24 cellular contexts compared by ENCODE assay signal in the genomic region with DNA sequence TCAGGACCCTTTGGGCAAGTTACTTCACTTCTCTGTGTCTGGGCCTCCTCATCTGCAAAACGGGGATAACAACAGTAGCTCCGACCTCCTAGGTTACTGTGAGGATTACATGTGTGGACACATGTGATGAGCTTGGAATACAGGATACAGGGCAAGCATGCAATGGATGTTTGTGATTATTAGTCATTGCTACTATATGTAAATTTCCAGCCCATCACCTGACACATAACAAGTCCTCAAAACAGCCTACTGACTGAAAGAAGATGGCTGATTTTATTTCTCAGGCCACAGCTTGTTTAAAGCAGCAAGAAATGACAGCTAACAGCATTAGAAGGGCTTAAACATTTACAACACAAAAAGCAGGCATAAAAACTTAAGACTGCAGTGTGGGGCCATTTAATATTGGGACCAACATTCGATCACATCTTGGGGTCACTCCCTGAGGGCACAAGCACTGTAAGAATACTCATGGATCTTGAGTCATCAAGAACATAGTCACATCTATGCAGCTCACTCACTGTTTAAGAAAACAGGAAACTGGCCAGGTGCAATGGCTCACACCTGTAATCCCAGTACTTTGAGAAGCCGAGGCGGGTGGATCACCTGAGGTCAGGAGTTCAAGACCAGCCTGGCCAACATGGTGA. TPM values are rescaled to one million over a fixed set of nuclear protein-coding genes. Genes with fewer than 3 reads are reported as not detected.
DNase-seq lines count a peak whose midpoint lies in the region; ATAC-seq and TF ChIP-seq lines count a peak whose summit lies in the region.
"Had no signal": no experiment of that assay in that cellular context is flagged by ENCODE, and none has a peak within 500 bp of the region (broad histone marks: within the 10 kb centered on the region; RNA-seq: fewer than 3 reads in every experiment).

No MANE protein-coding gene starts in this region.

- 70 to 79% (median 74%) methylated on average over 5 of the region's 5 CpGs for WGBS in psoas muscle, 3 donors

- intact Hi-C loops in activated CD4-positive, alpha-beta memory T cell treated with anti-CD3 and anti-CD28 coated beads for 36 hours (cut with micrococcal nuclease): no loop called here
- intact Hi-C loops in psoas muscle (cut with DNase I): no loop called here
- intact Hi-C loops in gastrocnemius medialis (cut with DNase I; ENCODE audit: low total_unique reads): no loop called here

- in situ Hi-C loops in gastrocnemius medialis (cut with MboI; ENCODE audit: low sequenced_read_pairs in 4 of 4): no loop called here

- peaks cover 71% of the 10 kb centered on the region for H3K4me1 ChIP-seq in psoas muscle
- H3K4me1 ChIP-seq in gastrocnemius medialis: peaks cover 49 to 50% of the 10 kb centered on the region in 2 donors
- peaks cover 0 to 30% of the 10 kb centered on the region in 2 donors for H3K4me1 ChIP-seq in right atrium auricular region

- no peak for ATAC-seq in psoas muscle
- ATAC-seq in gastrocnemius medialis: no peak
- no peak for ATAC-seq in HG02852 (IDR thresholded peaks at IDR 0.05; ENCODE audit: unreplicated experiment)
- ATAC-seq: activated naive CD4-positive, alpha-beta T cell treated with anti-CD3 and anti-CD28 coated beads, Interleukin-2, amount 50 U/mL, for 72 hours; effector memory CD8-positive, alpha-beta T cell; natural killer cell; T-cell had no signal

- no peak overlapping the region for H3K4me3 ChIP-seq in epithelial cell of esophagus (ENCODE audit: low read length)
- no peak overlapping the region for H3K4me3 ChIP-seq in psoas muscle
- no peak overlapping the region for H3K4me3 ChIP-seq in gastrocnemius medialis
- H3K4me3 ChIP-seq in right atrium auricular region: no peak overlapping the region
- H3K4me3 ChIP-seq: MG63, skin epidermis, vagina had no signal

- H3K36me3 ChIP-seq in psoas muscle (ENCODE audit: insufficient read depth in 1 of 2, low read depth in 1 of 2) (no peaks in the 10 kb centered on the region), gastrocnemius medialis (no peaks in the 10 kb centered on the region), right atrium auricular region (no peaks in the 10 kb centered on the region)
- H3K36me3 ChIP-seq: MG63, vagina had no signal

- no peak overlapping the region for H3K4me3 Mint-ChIP-seq in activated CD4-positive, alpha-beta memory T cell treated with anti-CD3 and anti-CD28 coated beads for 36 hours
- no peak overlapping the region for H3K4me3 Mint-ChIP-seq in activated CD4-positive, alpha-beta memory T cell treated with anti-CD3 and anti-CD28 coated beads, Interleukin-2, amount 10 ng/mL, durations not matched to agents 7 days and 5 days
- H3K4me3 Mint-ChIP-seq: activated T-cell treated with anti-CD3 and anti-CD28 coated beads, Interleukin-2, amount 50 U/mL, for 72 hours; effector memory CD8-positive, alpha-beta T cell; immature natural killer cell; memory B cell; natural killer cell; T-cell had no signal

- no peaks in the 10 kb centered on the region for H3K36me3 Mint-ChIP-seq in activated CD4-positive, alpha-beta memory T cell treated with anti-CD3 and anti-CD28 coated beads for 36 hours
- H3K36me3 Mint-ChIP-seq in activated CD4-positive, alpha-beta memory T cell treated with anti-CD3 and anti-CD28 coated beads, Interleukin-2, amount 10 ng/mL, durations not matched to agents 7 days and 5 days (ENCODE audit: low read depth): no peaks in the 10 kb centered on the region
- H3K36me3 Mint-ChIP-seq: activated naive CD4-positive, alpha-beta T cell treated with anti-CD3 and anti-CD28 coated beads, Interleukin-2, amount 50 U/mL, for 72 hours; immature natural killer cell; memory B cell; natural killer cell; T-cell had no signal

- H3K9me3 ChIP-seq in psoas muscle: no peaks in the 10 kb centered on the region
- no peaks in the 10 kb centered on the region for H3K9me3 ChIP-seq in gastrocnemius medialis
- H3K9me3 ChIP-seq in right atrium auricular region: no peaks in the 10 kb centered on the region
- H3K9me3 ChIP-seq: MG63, vagina had no signal

- H3K27me3 Mint-ChIP-seq in activated CD4-positive, alpha-beta memory T cell treated with anti-CD3 and anti-CD28 coated beads for 36 hours: peaks cover 2% of the 10 kb centered on the region
- H3K27me3 Mint-ChIP-seq in activated CD4-positive, alpha-beta memory T cell treated with anti-CD3 and anti-CD28 coated beads, Interleukin-2, amount 10 ng/mL, durations not matched to agents 7 days and 5 days: no peaks in the 10 kb centered on the region
- H3K27me3 Mint-ChIP-seq: T-cell had no signal

- no peak for TF ChIP-seq POLR2A in gastrocnemius medialis (IDR thresholded peaks at IDR 0.05)

- no peak overlapping the region for H3K27ac Mint-ChIP-seq in activated CD4-positive, alpha-beta memory T cell treated with anti-CD3 and anti-CD28 coated beads for 36 hours
- H3K27ac Mint-ChIP-seq in activated CD4-positive, alpha-beta memory T cell treated with anti-CD3 and anti-CD28 coated beads, Interleukin-2, amount 10 ng/mL, durations not matched to agents 7 days and 5 days: no peak overlapping the region
- H3K27ac Mint-ChIP-seq: activated naive CD4-positive, alpha-beta T cell treated with anti-CD3 and anti-CD28 coated beads, Interleukin-2, amount 50 U/mL, for 72 hours; activated T-cell treated with anti-CD3 and anti-CD28 coated beads, Interleukin-2, amount 50 U/mL, for 72 hours; effector memory CD8-positive, alpha-beta T cell; memory B cell; natural killer cell; T-cell had no signal

- no peak for TF ChIP-seq CTCF in epithelial cell of esophagus (IDR thresholded peaks at IDR 0.05; ENCODE audit: insufficient read depth, low read depth, low read length, missing control alignments)
- TF ChIP-seq CTCF in psoas muscle (IDR thresholded peaks at IDR 0.05): no peak
- TF ChIP-seq CTCF in gastrocnemius medialis (IDR thresholded peaks at IDR 0.05 in 4 of 5, conservative IDR thresholded peaks at IDR 0.05 in 1 of 5): no peak
- TF ChIP-seq CTCF in right atrium auricular region (IDR thresholded peaks at IDR 0.05): no peak

- POLR2A ChIA-PET in activated CD4-positive, alpha-beta memory T cell treated with anti-CD3 and anti-CD28 coated beads for 36 hours (lab: Charles Lee): no interaction called here
- POLR2A ChIA-PET in activated CD4-positive, alpha-beta memory T cell treated with anti-CD3 and anti-CD28 coated beads, Interleukin-2, amount 10 ng/mL, durations not matched to agents 7 days and 5 days (lab: Charles Lee): no interaction called here

- peak; percentile 17 for DNase-seq in activated CD4-positive, alpha-beta memory T cell treated with anti-CD3 and anti-CD28 coated beads for 36 hours
- DNase-seq in activated CD4-positive, alpha-beta memory T cell treated with anti-CD3 and anti-CD28 coated beads, Interleukin-2, amount 10 ng/mL, durations not matched to agents 7 days and 5 days: no peak
- DNase-seq in HPDE6-E6E7 (ENCODE audit: extremely low spot score) (peak; percentile 47), epithelial cell of esophagus (ENCODE audit: low read depth) (peak; percentile 86), psoas muscle (no peak), gastrocnemius medialis (no peak), right atrium auricular region (ENCODE audit: low spot score) (no peak)
- DNase-seq: activated CD8-positive, alpha-beta memory T cell treated with anti-CD3 and anti-CD28 coated beads for 24 hours; activated T-cell treated with anti-CD3 and anti-CD28 coated beads, Interleukin-2, amount 50 U/mL, for 72 hours; effector memory CD8-positive, alpha-beta T cell; immature natural killer cell; natural killer cell; NCI-H1436 treated with DMSO at 0.1 percent for 48 hours; NCI-H524 treated with DMSO at 0.1 percent for 48 hours; SHP77 treated with DMSO at 0.1 percent for 48 hours; stimulated activated CD4-positive, alpha-beta T cell treated with anti-CD3 and anti-CD28 coated beads, Interleukin-4, amount 100 ng/mL, for 1 hour; T-cell had no signal

- H3K9me3 Mint-ChIP-seq in activated CD4-positive, alpha-beta memory T cell treated with anti-CD3 and anti-CD28 coated beads for 36 hours: no peaks in the 10 kb centered on the region
- H3K9me3 Mint-ChIP-seq in activated CD4-positive, alpha-beta memory T cell treated with anti-CD3 and anti-CD28 coated beads, Interleukin-2, amount 10 ng/mL, durations not matched to agents 7 days and 5 days: no peaks in the 10 kb centered on the region
- H3K9me3 Mint-ChIP-seq: activated naive CD4-positive, alpha-beta T cell treated with anti-CD3 and anti-CD28 coated beads, Interleukin-2, amount 50 U/mL, for 72 hours; activated T-cell treated with anti-CD3 and anti-CD28 coated beads, Interleukin-2, amount 50 U/mL, for 72 hours; effector memory CD8-positive, alpha-beta T cell; immature natural killer cell; memory B cell; natural killer cell; T-cell had no signal

- peak overlapping the region; percentile 94 for H3K27ac ChIP-seq in psoas muscle
- H3K27ac ChIP-seq in gastrocnemius medialis: no peak overlapping the region
- peak overlapping the region in 1 of 2 donors; percentile 25 for H3K27ac ChIP-seq in right atrium auricular region
- H3K27ac ChIP-seq: C4-2B, vagina had no signal

- CTCF ChIA-PET in activated CD4-positive, alpha-beta memory T cell treated with anti-CD3 and anti-CD28 coated beads for 36 hours (lab: Charles Lee): interaction anchor here (1.6 kb wide), 1 partner anchor 134 kb away, joined by 6 read pairs; no protein-coding TSS in a partner anchor
- CTCF ChIA-PET in activated CD4-positive, alpha-beta memory T cell treated with anti-CD3 and anti-CD28 coated beads, Interleukin-2, amount 10 ng/mL, durations not matched to agents 7 days and 5 days (lab: Charles Lee): no interaction called here

- peaks cover 8% of the 10 kb centered on the region for H3K4me1 Mint-ChIP-seq in activated CD4-positive, alpha-beta memory T cell treated with anti-CD3 and anti-CD28 coated beads for 36 hours (ENCODE audit: low read depth)
- peaks cover 10% of the 10 kb centered on the region for H3K4me1 Mint-ChIP-seq in activated CD4-positive, alpha-beta memory T cell treated with anti-CD3 and anti-CD28 coated beads, Interleukin-2, amount 10 ng/mL, durations not matched to agents 7 days and 5 days
- H3K4me1 Mint-ChIP-seq: memory B cell had no signal

- no peaks in the 10 kb centered on the region for H3K27me3 ChIP-seq in psoas muscle (ENCODE audit: insufficient read depth in 3 of 3, low read length in 2 of 3)
- H3K27me3 ChIP-seq in gastrocnemius medialis: no peaks in the 10 kb centered on the region
- no peaks in the 10 kb centered on the region for H3K27me3 ChIP-seq in right atrium auricular region
- H3K27me3 ChIP-seq: MG63, vagina had no signal

RNA-seq across cellular contexts. Expression of a gene that starts 49.6 kb away (rescaled TPM):
- 1 to 10 TPM; 1.8 to 1.9 TPM for total RNA-seq in activated CD4-positive, alpha-beta memory T cell treated with anti-CD3 and anti-CD28 coated beads for 36 hours
- total RNA-seq in activated CD4-positive, alpha-beta memory T cell treated with anti-CD3 and anti-CD28 coated beads, Interleukin-2, amount 10 ng/mL, durations not matched to agents 7 days and 5 days: 1 to 10 TPM; 2.3 to 2.7 TPM
- 10 to 100 TPM; 11.9 to 24.7 (median 20.0) TPM for total RNA-seq in psoas muscle
- 10 to 100 TPM in 1 of 3 donors, 1 to 10 TPM in 2; 4.5 to 21.1 (median 8.0) TPM for polyA plus RNA-seq in psoas muscle
- 10 to 100 TPM in 2 of 4 donors, 1 to 10 TPM in 2; 8.8 to 30.7 (median 12.2) TPM for total RNA-seq in gastrocnemius medialis
- 10 to 100 TPM; 27.0 to 27.4 TPM for total RNA-seq in right atrium auricular region

Comparison
In these comparisons a context has a peak if more than half of its experiments do, and no peak if none do; other contexts are left out.
1. DNase-seq: peak in activated CD4-positive, alpha-beta memory T cell treated with anti-CD3 and anti-CD28 coated beads for 36 hours (single experiment), HPDE6-E6E7 (single experiment) and epithelial cell of esophagus (single experiment); none in activated CD4-positive, alpha-beta memory T cell treated with anti-CD3 and anti-CD28 coated beads, Interleukin-2, amount 10 ng/mL, durations not matched to agents 7 days and 5 days (single experiment), psoas muscle (0 of 2), gastrocnemius medialis (0 of 2) and right atrium auricular region (single experiment).